19 cellular contexts compared by ENCODE assay signal in the genomic region with DNA sequence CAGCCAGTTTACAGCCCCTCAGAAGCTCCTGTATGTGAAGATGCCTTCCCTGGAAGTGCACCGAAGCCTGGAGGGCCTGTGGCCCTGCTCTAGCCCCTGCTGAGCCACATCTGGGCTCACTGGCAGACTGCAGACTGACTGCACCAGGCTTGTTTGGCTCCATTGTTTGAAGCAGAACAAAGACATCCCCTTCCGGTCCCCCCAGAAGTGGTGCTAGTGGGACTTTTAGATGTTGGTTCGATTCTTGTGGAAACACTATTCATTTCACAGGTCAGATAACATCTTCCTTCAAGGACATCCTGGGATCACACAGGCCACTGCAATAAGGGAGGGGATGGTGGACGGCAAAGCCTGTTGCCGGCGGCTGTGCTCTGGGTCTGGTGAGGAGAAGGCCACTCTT. TPM values are rescaled to one million over a fixed set of nuclear protein-coding genes. Genes with fewer than 3 reads are reported as not detected.
DNase-seq lines count a peak whose midpoint lies in the region; ATAC-seq and TF ChIP-seq lines count a peak whose summit lies in the region.
"Had no signal": no experiment of that assay in that cellular context is flagged by ENCODE, and none has a peak within 500 bp of the region (broad histone marks: within the 10 kb centered on the region; RNA-seq: fewer than 3 reads in every experiment).

No MANE protein-coding gene starts in this region.

- intact Hi-C loops in Caco-2 (cut with micrococcal nuclease; ENCODE audit: unreplicated experiment): no loop called here

- H4K12ac ChIP-seq in trophoblast cell (ENCODE audit: low read depth, low read length): no peak overlapping the region

- H3K27me3 Mint-ChIP-seq in Caco-2 (ENCODE audit: insufficient read depth, unreplicated experiment): no peaks in the 10 kb centered on the region
- peaks cover 3% of the 10 kb centered on the region for H3K27me3 Mint-ChIP-seq in endodermal cell (ENCODE audit: insufficient read depth)
- H3K27me3 Mint-ChIP-seq: CD4-positive, alpha-beta memory T cell had no signal

- H3K4me1 Mint-ChIP-seq in Caco-2 (ENCODE audit: low read depth, unreplicated experiment) (no peaks in the 10 kb centered on the region), endodermal cell (peaks cover 3% of the 10 kb centered on the region)
- H3K4me1 Mint-ChIP-seq: CD14-positive monocyte; CD4-positive, alpha-beta memory T cell had no signal

- H2AFZ ChIP-seq in trophoblast cell (ENCODE audit: insufficient read depth, low read length, poor library complexity): no peak overlapping the region
- H2AFZ ChIP-seq: GM23248 had no signal

- peak overlapping the region; percentile 39 for H4K8ac ChIP-seq in trophoblast cell (ENCODE audit: low read depth, low read length)

- CTCF ChIA-PET in Caco-2 (lab: Charles Lee): no interaction called here

- H3K79me2 ChIP-seq in trophoblast cell (ENCODE audit: control insufficient read depth, insufficient read depth, low read length, poor library complexity): no peaks in the 10 kb centered on the region

- peaks cover 4% of the 10 kb centered on the region; the same call in 1 of the 2 replicates for H3K4me1 ChIP-seq in Caco-2
- no peaks in the 10 kb centered on the region for H3K4me1 ChIP-seq in endodermal cell (ENCODE audit: control insufficient read depth, insufficient read depth, low read length)
- H3K4me1 ChIP-seq in trophoblast cell (ENCODE audit: control insufficient read depth in 1 of 2, insufficient read depth in 2 of 2, low read length in 2 of 2): peaks cover 8 to 10% of the 10 kb centered on the region in 2 experiments
- H3K4me1 ChIP-seq: HAP-1 had no signal

- H3K4me2 ChIP-seq in trophoblast cell (ENCODE audit: low read length): no peak overlapping the region
- H3K4me2 ChIP-seq: BLaER1 had no signal

- TF ChIP-seq CTCF in Caco-2 (IDR thresholded peaks at IDR 0.05; ENCODE audit: insufficient read depth in 1 of 2, low read depth in 1 of 2, low read length in 1 of 2, severe bottlenecking in 1 of 2, unreplicated experiment in 1 of 2) (no peak), endodermal cell (conservative IDR thresholded peaks at IDR 0.05) (no peak), omental fat pad (IDR thresholded peaks at IDR 0.05) (no peak)

- H3K9me3 Mint-ChIP-seq in Caco-2 (ENCODE audit: unreplicated experiment) (no peaks in the 10 kb centered on the region), endodermal cell (no peaks in the 10 kb centered on the region)

- no peak overlapping the region for H3K27ac ChIP-seq in endodermal cell (ENCODE audit: low read depth, low read length)
- peak overlapping the region; percentile 44 for H3K27ac ChIP-seq in trophoblast cell (ENCODE audit: low read depth, low read length)
- H3K27ac ChIP-seq: BLaER1, GM23248 had no signal

- H3K18ac ChIP-seq in trophoblast cell (ENCODE audit: low read length): no peak overlapping the region

- H3K27ac Mint-ChIP-seq in Caco-2 (ENCODE audit: unreplicated experiment) (peak overlapping the region; percentile 85), endodermal cell (peak overlapping the region; percentile 41)
- H3K27ac Mint-ChIP-seq: CD14-positive monocyte; CD4-positive, alpha-beta memory T cell had no signal

- H3K36me3 Mint-ChIP-seq in Caco-2 (ENCODE audit: insufficient read depth, unreplicated experiment): peaks cover 5% of the 10 kb centered on the region
- no peaks in the 10 kb centered on the region for H3K36me3 Mint-ChIP-seq in endodermal cell (ENCODE audit: low read depth)
- H3K36me3 Mint-ChIP-seq: CD14-positive monocyte; CD4-positive, alpha-beta memory T cell had no signal

- H2BK12ac ChIP-seq in trophoblast cell (ENCODE audit: low read length): peak overlapping the region; percentile 51

- H3K27me3 ChIP-seq in Caco-2 (replicated peaks; ENCODE audit: control insufficient read depth, insufficient read depth, low read length): no peaks in the 10 kb centered on the region
- no peaks in the 10 kb centered on the region for H3K27me3 ChIP-seq in endodermal cell (ENCODE audit: control insufficient read depth, insufficient read depth, low read length, poor library complexity, severe bottlenecking)
- no peaks in the 10 kb centered on the region for H3K27me3 ChIP-seq in trophoblast cell (ENCODE audit: insufficient read depth, low read length)
- H3K27me3 ChIP-seq: BLaER1 had no signal

- peak overlapping the region; percentile 66 for H4K91ac ChIP-seq in trophoblast cell (ENCODE audit: low read depth, low read length)

- H3K4me3 ChIP-seq in Caco-2 (ENCODE audit: low read depth, low read length) (no peak overlapping the region), endodermal cell (ENCODE audit: low read length) (no peak overlapping the region), trophoblast cell (ENCODE audit: low read depth, low read length) (no peak overlapping the region)
- H3K4me3 ChIP-seq: BLaER1, GM12878, GM23248, HAP-1 had no signal

- DNase-seq in Caco-2 (no peak), endodermal cell (peak; percentile 43), islet precursor cell (peak; percentile 54), trophoblast cell (no peak), omental fat pad (ENCODE audit: low spot score) (no peak), NCI-H2227 treated with DMSO at 0.1 percent for 48 hours (lab: John Stamatoyannopoulos, UW) (no peak)
- DNase-seq: 8988T; CD4-positive, alpha-beta memory T cell; DMS 273 treated with DMSO at 0.1 percent for 48 hours; DMS53; DND-41; EL; GM23248 had no signal

- H2AK5ac ChIP-seq in trophoblast cell (ENCODE audit: low read length): no peak overlapping the region

- no peak overlapping the region for H3K23ac ChIP-seq in trophoblast cell (ENCODE audit: low read length)

- H3K4ac ChIP-seq in trophoblast cell (ENCODE audit: low read depth, low read length): no peak overlapping the region

- H3K9me3 ChIP-seq in Caco-2: no peaks in the 10 kb centered on the region
- H3K9me3 ChIP-seq in endodermal cell (ENCODE audit: control insufficient read depth, low read length): peaks cover 52% of the 10 kb centered on the region
- H3K9me3 ChIP-seq in trophoblast cell (ENCODE audit: insufficient read depth, low read depth, low read length): no peaks in the 10 kb centered on the region
- H3K9me3 ChIP-seq: BLaER1, HAP-1 had no signal

- POLR2A ChIA-PET in Caco-2 (lab: Charles Lee): no interaction called here

- ATAC-seq in omental fat pad (ENCODE audit: low FRiP score) (no peak), GM18861 (IDR thresholded peaks at IDR 0.05; ENCODE audit: unreplicated experiment) (no peak)
- ATAC-seq: GM12878 had no signal

- H3K4me3 Mint-ChIP-seq in Caco-2 (ENCODE audit: unreplicated experiment): no peak overlapping the region
- no peak overlapping the region for H3K4me3 Mint-ChIP-seq in endodermal cell
- H3K4me3 Mint-ChIP-seq: CD14-positive monocyte; CD4-positive, alpha-beta memory T cell had no signal

- H3K9ac ChIP-seq in endodermal cell (ENCODE audit: extremely low read depth, low read length, poor library complexity, severe bottlenecking) (no peak overlapping the region), trophoblast cell (ENCODE audit: low read length) (no peak overlapping the region)
- H3K9ac ChIP-seq: BLaER1, GM23248 had no signal

- peak overlapping the region; percentile 30 for H3K14ac ChIP-seq in trophoblast cell (ENCODE audit: low read length)

- 90 to 100% methylated on average over 2 to 5 of the region's 6 CpGs for WGBS in endodermal cell (ENCODE audit: insufficient coverage in 1 of 2, insufficient read length in 1 of 2), 2 experiments
- no CpG with 5 or more reads among the region's 6 CpGs for WGBS in trophoblast cell (ENCODE audit: extremely low coverage, insufficient coverage, insufficient read length)

- H3K79me1 ChIP-seq in trophoblast cell (ENCODE audit: low read length): peaks cover 2% of the 10 kb centered on the region

- H3K36me3 ChIP-seq in Caco-2 (ENCODE audit: control insufficient read depth, insufficient read depth, low read length): no peaks in the 10 kb centered on the region
- no peaks in the 10 kb centered on the region for H3K36me3 ChIP-seq in endodermal cell (ENCODE audit: control insufficient read depth, insufficient read depth, low read length)
- H3K36me3 ChIP-seq in trophoblast cell (ENCODE audit: control insufficient read depth in 1 of 2, insufficient read depth in 2 of 2, low read length in 2 of 2): no peaks in the 10 kb centered on the region
- H3K36me3 ChIP-seq: BLaER1, HAP-1 had no signal

- H2BK120ac ChIP-seq in trophoblast cell (ENCODE audit: insufficient read depth, low read length, poor library complexity): peak overlapping the region; percentile 35

- no TSS peak for BruUV-seq in Caco-2 (replicated peaks; lab: Mats Ljungman, UMichigan)

- H2BK5ac ChIP-seq in trophoblast cell (ENCODE audit: low read depth, low read length, poor library complexity): peak overlapping the region; percentile 3

RNA-seq across cellular contexts. Expression of gene CBLN2, which starts 57.8 kb away (rescaled TPM):
- total RNA-seq in Caco-2 (2022): not detected in 2 replicates
- total RNA-seq in endodermal cell: not detected
- polyA plus RNA-seq in endodermal cell (2013, experiment 1 of 2): 0.18 TPM
- not detected for polyA plus RNA-seq in endodermal cell (2013, experiment 2 of 2)
- polyA plus RNA-seq in trophoblast cell (2013): 0.26 and 0.36 TPM in 2 replicates
- 1 to 10 TPM in 1 of 4 donors, under 1 TPM in 2, not detected in 1; 0.19 to 3.0 (median 0.72) TPM for total RNA-seq in omental fat pad
- total RNA-seq: CD4-positive, alpha-beta memory T cell; GM23248; HT-29 had no signal
- polyA plus RNA-seq: CD14-positive monocyte; CD4-positive, alpha-beta memory T cell; GM23248 had no signal

Comparison
In these comparisons a context has a peak if more than half of its experiments do, and no peak if none do; other contexts are left out.
1. DNase-seq: peak in endodermal cell (single experiment) and islet precursor cell (single experiment); none in Caco-2 (0 of 2), trophoblast cell (0 of 2), omental fat pad (single experiment) and NCI-H2227 treated with DMSO at 0.1 percent for 48 hours (single experiment).